In genomic region chr3:188272481-188273372, GRCh38 we compare ENCODE assay signal across 11 cellular contexts.
DNase-seq lines count a peak whose midpoint lies in the region; ATAC-seq, FAIRE-seq and TF ChIP-seq lines count a peak whose summit lies in the region.
"Had no signal": no experiment of that assay in that cellular context is flagged by ENCODE, and none has a peak within 500 bp of the region (broad histone marks: within the 10 kb centered on the region; RNA-seq: fewer than 3 reads in every experiment).

No MANE protein-coding gene starts in this region.

- peak overlapping the region in 9 of 11 experiments; percentile 4 to 71 (median 37); a peak in 15 of 22 replicates for H3K4me2 ChIP-seq in BLaER1 treated with 17β-estradiol and CSF1 and Interleukin-3, amounts not matched to agents 10 nM and 100 nM
- H3K4me2 ChIP-seq in endothelial cell of umbilical vein (ENCODE audit: insufficient read depth, low read length) (peak overlapping the region; percentile 13), osteoblast (ENCODE audit: insufficient read depth, low read length) (peak overlapping the region; percentile 61)

- no peaks in the 10 kb centered on the region; a peak in 2 of 22 replicates for H4K20me1 ChIP-seq in BLaER1 treated with 17β-estradiol and CSF1 and Interleukin-3, amounts not matched to agents 10 nM and 100 nM
- H4K20me1 ChIP-seq in endothelial cell of umbilical vein (replicated peaks; ENCODE audit: control insufficient read depth, extremely low read depth, insufficient read depth, low read length): no peaks in the 10 kb centered on the region
- no peaks in the 10 kb centered on the region for H4K20me1 ChIP-seq in osteoblast (ENCODE audit: insufficient read depth, low read length)

- H3K9me3 ChIP-seq in BLaER1 treated with 17β-estradiol and CSF1 and Interleukin-3, amounts not matched to agents 10 nM and 100 nM (replicated peaks in 1 of 11): no peaks in the 10 kb centered on the region
- H3K9me3 ChIP-seq in endothelial cell of umbilical vein (replicated peaks; ENCODE audit: control insufficient read depth, insufficient read depth, low read length) (no peaks in the 10 kb centered on the region), osteoblast (ENCODE audit: low read depth, low read length) (no peaks in the 10 kb centered on the region)
- H3K9me3 ChIP-seq: HAP-1 had no signal

- BruUV-seq in endothelial cell of umbilical vein (replicated peaks; lab: Mats Ljungman, UMichigan): no TSS peak

- H2AFZ ChIP-seq in endothelial cell of umbilical vein (ENCODE audit: low read depth, low read length) (no peak overlapping the region), osteoblast (ENCODE audit: low read length) (no peak overlapping the region)

- H3K9me1 ChIP-seq in endothelial cell of umbilical vein (replicated peaks; ENCODE audit: control insufficient read depth, extremely low read depth, insufficient read depth, low read length): no peaks in the 10 kb centered on the region

- CTCF ChIA-PET in endothelial cell of umbilical vein (lab: Charles Lee): interaction anchor here (1.3 to 3.1 kb wide), 4 partner anchors 22 to 682 kb away, joined by 3 to 13 read pairs (median 8); no protein-coding TSS in a partner anchor

- no peak overlapping the region for H3K4me3 ChIP-seq in BLaER1 treated with 17β-estradiol and CSF1 and Interleukin-3, amounts not matched to agents 10 nM and 100 nM
- H3K4me3 ChIP-seq in NB4 (ENCODE audit: low read depth, low read length): no peak overlapping the region
- no peak overlapping the region for H3K4me3 ChIP-seq in endothelial cell of umbilical vein (replicated peaks in 1 of 3; ENCODE audit: insufficient read depth in 1 of 3, low read depth in 1 of 3, low read length in 3 of 3)
- H3K4me3 ChIP-seq in osteoblast (ENCODE audit: insufficient read depth, low read length): peak overlapping the region; percentile 21
- H3K4me3 ChIP-seq: HAP-1 had no signal

- DNase-seq in NB4 (ENCODE audit: low read depth) (peak; percentile 38), endothelial cell of umbilical vein (ENCODE audit: low read depth, low spot score) (peak; percentile 48), osteoblast (ENCODE audit: insufficient read length, low spot score, missing footprints) (peak; percentile 56), SIG-M5 treated with dmso at 0.1 percent for 504 hours (lab: John Stamatoyannopoulos, UW; ENCODE audit: unreplicated experiment) (no peak), NCI-H2196 treated with DMSO at 0.1 percent for 48 hours (lab: John Stamatoyannopoulos, UW; ENCODE audit: unreplicated experiment) (no peak), left colon (no peak), NCI-H146 treated with DMSO at 0.1 percent for 48 hours (lab: John Stamatoyannopoulos, UW; ENCODE audit: unreplicated experiment) (no peak)

- peak overlapping the region in 4 of 11 experiments; percentile 39 to 67 (median 57); a peak in 7 of 22 replicates for H3K27ac ChIP-seq in BLaER1 treated with 17β-estradiol and CSF1 and Interleukin-3, amounts not matched to agents 10 nM and 100 nM
- H3K27ac ChIP-seq in endothelial cell of umbilical vein (ENCODE audit: insufficient read depth, low read depth, low read length) (peak overlapping the region; percentile 58), osteoblast (ENCODE audit: low read depth, low read length) (peak overlapping the region; percentile 89)
- H3K27ac ChIP-seq: VCaP had no signal

- no peak overlapping the region for H3K9ac ChIP-seq in BLaER1 treated with 17β-estradiol and CSF1 and Interleukin-3, amounts not matched to agents 10 nM and 100 nM
- no peak overlapping the region for H3K9ac ChIP-seq in endothelial cell of umbilical vein (replicated peaks; ENCODE audit: extremely low read depth, insufficient read depth, low read length)

- ATAC-seq in left colon: no peak
- ATAC-seq: stimulated activated memory B cell treated with anti-CD40 and anti-IgM and Interleukin-4, amounts not matched to agents 10 μg/mL and 1 μg/mL and 100 μg/mL, for 72 hours had no signal

- H3K27me3 ChIP-seq in BLaER1 treated with 17β-estradiol and CSF1 and Interleukin-3, amounts not matched to agents 10 nM and 100 nM: no peaks in the 10 kb centered on the region
- no peaks in the 10 kb centered on the region for H3K27me3 ChIP-seq in endothelial cell of umbilical vein (ENCODE audit: control insufficient read depth in 2 of 2, insufficient read depth in 2 of 2, low read length in 2 of 2)
- no peaks in the 10 kb centered on the region for H3K27me3 ChIP-seq in osteoblast (ENCODE audit: insufficient read depth, low read length)

- H3K79me2 ChIP-seq in endothelial cell of umbilical vein (ENCODE audit: control insufficient read depth, insufficient read depth, low read length) (peaks cover 37% of the 10 kb centered on the region), osteoblast (ENCODE audit: insufficient read depth, low read length) (peaks cover 50% of the 10 kb centered on the region)

- dilution Hi-C loops in endothelial cell of umbilical vein (cut with MboI; ENCODE audit: extremely low pct_ligation_motif_present, low sequenced_read_pairs): no loop called here

- TF ChIP-seq CTCF in NB4 (IDR thresholded peaks at IDR 0.05; ENCODE audit: low read depth, low read length) (no peak), endothelial cell of umbilical vein (IDR thresholded peaks at IDR 0.05; ENCODE audit: extremely low read depth in 1 of 2, insufficient read depth in 1 of 2, low read depth in 1 of 2, low read length in 2 of 2) (no peak), osteoblast (IDR thresholded peaks at IDR 0.05; ENCODE audit: extremely low read depth, low read depth, low read length) (no peak)

- peak; percentile 28 for FAIRE-seq in endothelial cell of umbilical vein (lab: Jason Lieb, UNC)

- POLR2A ChIA-PET in endothelial cell of umbilical vein (lab: Charles Lee): no interaction called here

- TF ChIP-seq POLR2A in NB4 (IDR thresholded peaks at IDR 0.05; ENCODE audit: extremely low read depth, insufficient read length): no peak
- TF ChIP-seq POLR2A in endothelial cell of umbilical vein (IDR thresholded peaks at IDR 0.05; ENCODE audit: low read depth, low read length): no peak

- intact Hi-C loops in endothelial cell of umbilical vein (cut with micrococcal nuclease) (no loop called here), left colon (cut with DNase I, micrococcal nuclease) (no loop called here)

- H3K4me1 ChIP-seq in BLaER1 treated with 17β-estradiol and CSF1 and Interleukin-3, amounts not matched to agents 10 nM and 100 nM: peaks cover 5 to 63% (median 24%) of the 10 kb centered on the region in 10 experiments; a peak in 15 of 20 replicates
- H3K4me1 ChIP-seq in endothelial cell of umbilical vein (ENCODE audit: control insufficient read depth, extremely low read depth, insufficient read depth, low read length): peaks cover 47% of the 10 kb centered on the region
- peaks cover 62% of the 10 kb centered on the region for H3K4me1 ChIP-seq in osteoblast (ENCODE audit: insufficient read depth, low read length)

- peaks cover 0 to 32% (median 7%) of the 10 kb centered on the region in 11 experiments; a peak in 11 of 22 replicates for H3K36me3 ChIP-seq in BLaER1 treated with 17β-estradiol and CSF1 and Interleukin-3, amounts not matched to agents 10 nM and 100 nM
- H3K36me3 ChIP-seq in endothelial cell of umbilical vein (ENCODE audit: control insufficient read depth in 2 of 2, extremely low read depth in 1 of 2, insufficient read depth in 2 of 2, low read length in 2 of 2) (no peaks in the 10 kb centered on the region), osteoblast (ENCODE audit: insufficient read depth, low read length) (no peaks in the 10 kb centered on the region)
- H3K36me3 ChIP-seq: HAP-1 had no signal

TF ChIP-seq in endothelial cell of umbilical vein, 7 proteins besides CTCF, POLR2A, EP300 and RAD21:
- peak; percentile 14 for TF ChIP-seq GATA2 (IDR thresholded peaks at IDR 0.05; ENCODE audit: insufficient read depth, insufficient read length, low read depth, low read length)
- peak; percentile 30 for TF ChIP-seq FOS (IDR thresholded peaks at IDR 0.05; ENCODE audit: borderline replicate concordance, insufficient read depth, low read length)
- no peak for TF ChIP-seq EZH2 (IDR thresholded peaks at IDR 0.05; ENCODE audit: borderline replicate concordance, low read depth, low read length, severe bottlenecking)
- TF ChIP-seq JUN (IDR thresholded peaks at IDR 0.05; ENCODE audit: borderline replicate concordance, insufficient read depth, insufficient read length, low read depth): peak; percentile 9

Comparison
In these comparisons a context has a peak if more than half of its experiments do, and no peak if none do; other contexts are left out.
1. DNase-seq: peak in NB4 (single experiment), endothelial cell of umbilical vein (single experiment) and osteoblast (single experiment); none in SIG-M5 treated with dmso at 0.1 percent for 504 hours (single experiment), NCI-H2196 treated with DMSO at 0.1 percent for 48 hours (single experiment), left colon (0 of 2) and NCI-H146 treated with DMSO at 0.1 percent for 48 hours (single experiment).
2. Peak in every context shown above with its lines, with median percentiles within 50 percentile points of each other: H3K4me2 ChIP-seq.